8 cellular contexts compared by ENCODE assay signal in genomic region chr11:79155237-79155636, GRCh38.
"Had no signal": no experiment of that assay in that cellular context is flagged by ENCODE, and none has a peak within 500 bp of the region (broad histone marks: within the 10 kb centered on the region; RNA-seq: fewer than 3 reads in every experiment).

No MANE protein-coding gene starts in this region.

- H2AFZ ChIP-seq: GM23248 had no signal

- H3K4me1 ChIP-seq: HAP-1 had no signal

- DNase-seq: GM23248, GOT3, H7, HFFc6, IMR-90 had no signal

- H3K36me3 ChIP-seq: HAP-1 had no signal

- ATAC-seq: HCT116, K562 had no signal

- H3K9ac ChIP-seq: GM23248 had no signal

- H3K27ac ChIP-seq: GM23248 had no signal

- H3K9me3 ChIP-seq: HAP-1 had no signal

- H3K4me3 ChIP-seq: GM23248, HAP-1, K562 had no signal
